In the genomic region with DNA sequence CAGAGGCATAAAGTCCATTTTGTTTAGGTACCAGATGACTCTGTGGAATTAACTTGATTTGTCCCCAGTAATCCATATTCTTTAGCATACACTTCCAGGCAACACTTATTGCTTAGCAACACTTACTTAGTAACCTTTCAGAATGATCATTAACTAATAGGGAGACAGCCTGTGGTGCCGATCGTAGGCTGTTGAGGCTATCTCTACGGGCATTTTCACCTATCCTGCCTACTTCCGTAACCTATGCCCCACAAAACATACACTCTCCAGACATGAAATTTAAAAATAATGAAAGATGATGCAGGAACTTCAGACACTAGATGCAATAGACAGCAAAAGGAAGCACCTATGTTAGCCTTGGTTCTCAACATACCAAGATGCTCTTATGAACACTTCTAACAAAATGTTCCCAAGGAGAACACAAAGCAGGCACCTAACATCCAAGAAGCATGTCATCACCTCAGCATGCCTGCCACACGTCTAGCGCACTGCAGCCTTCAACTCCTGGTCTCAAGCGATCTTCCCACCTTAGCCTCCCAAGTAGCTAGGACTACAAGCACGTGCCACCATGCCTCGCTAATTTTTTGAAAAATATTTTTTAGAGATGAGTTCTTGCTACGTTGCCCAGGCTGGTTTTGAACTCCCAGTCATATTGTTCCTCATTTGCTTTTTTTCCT, we compare ENCODE assay signal across 24 cellular contexts. TPM values are rescaled to one million over a fixed set of nuclear protein-coding genes. Genes with fewer than 3 reads are reported as not detected.
DNase-seq lines count a peak whose midpoint lies in the region; ATAC-seq, FAIRE-seq and TF ChIP-seq lines count a peak whose summit lies in the region.
"Had no signal": no experiment of that assay in that cellular context is flagged by ENCODE, and none has a peak within 500 bp of the region (broad histone marks: within the 10 kb centered on the region; RNA-seq: fewer than 3 reads in every experiment).

No MANE protein-coding gene starts in this region.

- in situ Hi-C loops in HepG2 (cut with HindIII; ENCODE audit: extremely low pct_ligation_motif_present, low pct_unique_long_range_greater_than_20kb): no loop called here

- H3K9me3 Mint-ChIP-seq in progenitor cell of endocrine pancreas (ENCODE audit: low read depth): no peaks in the 10 kb centered on the region
- H3K9me3 Mint-ChIP-seq: CD4-positive, alpha-beta T cell; CD8-positive, alpha-beta T cell had no signal

- POLR2A ChIA-PET in HepG2 (lab: Yijun Ruan, JAX): interaction anchor here (1.9 to 5.7 kb wide), 2 partner anchors 14 to 61 kb away, joined by 5 to 43 read pairs; no protein-coding TSS in a partner anchor

- no TSS peak for BruUV-seq in HepG2 (replicated peaks; lab: Mats Ljungman, UMichigan)

- CTCF ChIA-PET in HepG2 (lab: Yijun Ruan, JAX; ENCODE audit: low intra/inter-chr PET ratio, low total read pairs): no interaction called here

- H3K4me3 ChIP-seq in HepG2 (replicated peaks in 1 of 3; ENCODE audit: insufficient read depth in 1 of 3, low read depth in 2 of 3, low read length in 3 of 3): no peak overlapping the region
- no peak overlapping the region for H3K4me3 ChIP-seq in right lobe of liver
- H3K4me3 ChIP-seq: A549; BLaER1 treated with 17β-estradiol and CSF1 and Interleukin-3, amounts not matched to agents 10 nM and 100 nM; GM12878 had no signal

- no peak overlapping the region for H2AFZ ChIP-seq in HepG2 (ENCODE audit: low read length)

- no peak overlapping the region for H3K4me3 Mint-ChIP-seq in progenitor cell of endocrine pancreas (ENCODE audit: low read depth)
- H3K4me3 Mint-ChIP-seq: B cell; CD4-positive, alpha-beta T cell; CD8-positive, alpha-beta T cell had no signal

- TF ChIP-seq EP300 in HepG2 (IDR thresholded peaks at IDR 0.05; ENCODE audit: low read depth in 2 of 2, low read length in 2 of 2) (no peak), HepG2 (CRISPR knock-in tag; IDR thresholded peaks at IDR 0.05; ENCODE audit: borderline replicate concordance) (no peak)

- TF ChIP-seq POLR2A in HepG2 (IDR thresholded peaks at IDR 0.05; ENCODE audit: insufficient read depth in 1 of 2, low read depth in 2 of 2, low read length in 2 of 2): peak; percentile 34 to 56; a peak in 2 of 4 replicates
- TF ChIP-seq POLR2A in right lobe of liver (IDR thresholded peaks at IDR 0.05): no peak

- intact Hi-C loops in HepG2 (cut with micrococcal nuclease; ENCODE audit: unreplicated experiment) (no loop called here), right lobe of liver (cut with DNase I) (no loop called here)

- peaks cover 100% of the 10 kb centered on the region for H3K79me2 ChIP-seq in HepG2 (ENCODE audit: insufficient read depth, low read length)

- TF ChIP-seq RAD21 in HepG2 (CRISPR knock-in tag; IDR thresholded peaks at IDR 0.05): no peak

- H3K36me3 ChIP-seq in HepG2 (replicated peaks in 1 of 2; ENCODE audit: control insufficient read depth in 1 of 2, insufficient read depth in 2 of 2, low read length in 2 of 2) (peaks cover 26 to 75% of the 10 kb centered on the region in 2 experiments), right lobe of liver (no peaks in the 10 kb centered on the region)
- H3K36me3 ChIP-seq: BLaER1 treated with 17β-estradiol and CSF1 and Interleukin-3, amounts not matched to agents 10 nM and 100 nM had no signal

- no peak for FAIRE-seq in HepG2 (lab: Jason Lieb, UNC)
- FAIRE-seq: A549, D721Med, GM12878, GM12892, GM18507 had no signal

- H3K4me2 ChIP-seq in HepG2 (ENCODE audit: low read depth, low read length): no peak overlapping the region; the same call in 1 of the 2 replicates
- H3K4me2 ChIP-seq: A549; BLaER1 treated with 17β-estradiol and CSF1 and Interleukin-3, amounts not matched to agents 10 nM and 100 nM had no signal

- H3K4me1 ChIP-seq in HepG2 (ENCODE audit: insufficient read depth, low read length) (peaks cover 100% of the 10 kb centered on the region), right lobe of liver (peaks cover 0 to 66% (median 25%) of the 10 kb centered on the region in 4 donors)

- peak overlapping the region; percentile 39 for H3K27ac Mint-ChIP-seq in progenitor cell of endocrine pancreas
- H3K27ac Mint-ChIP-seq: B cell; CD4-positive, alpha-beta T cell; CD8-positive, alpha-beta T cell had no signal

- H3K9me3 ChIP-seq in HepG2 (ENCODE audit: low read length) (no peaks in the 10 kb centered on the region), right lobe of liver (no peaks in the 10 kb centered on the region)
- H3K9me3 ChIP-seq: A549; BLaER1 treated with 17β-estradiol and CSF1 and Interleukin-3, amounts not matched to agents 10 nM and 100 nM; Caco-2 had no signal

- 95% methylated on average over 10 of the region's 10 CpGs for WGBS in HepG2 (ENCODE audit: low lambda C conversion rate)
- 91% methylated on average over 10 of the region's 10 CpGs for WGBS in right lobe of liver (ENCODE audit: insufficient coverage, low coverage, low lambda C conversion rate, missing lambda C conversion rate)

- TF ChIP-seq CTCF in HepG2 (CRISPR knock-in tag; IDR thresholded peaks at IDR 0.05): no peak
- TF ChIP-seq CTCF in right lobe of liver (IDR thresholded peaks at IDR 0.05): no peak
- no peak for TF ChIP-seq CTCF in progenitor cell of endocrine pancreas (IDR thresholded peaks at IDR 0.05; ENCODE audit: unreplicated experiment)

- DNase-seq in HepG2 (ENCODE audit: low spot score) (no peak), right lobe of liver (no peak), progenitor cell of endocrine pancreas (ENCODE audit: low spot score, unreplicated experiment) (no peak), DMS79 treated with DMSO at 0.1 percent for 48 hours (lab: John Stamatoyannopoulos, UW) (no peak), T-helper 1 cell (no peak)
- DNase-seq: AML-193; Caco-2; Calu3; CD4-positive, alpha-beta T cell; CD8-positive, alpha-beta T cell; DND-41; EL; GDM1 had no signal

- peak overlapping the region; percentile 86 for H3K27ac ChIP-seq in HepG2 (ENCODE audit: extremely low read length, insufficient read depth, low read length)
- H3K27ac ChIP-seq in right lobe of liver: peak overlapping the region in 1 of 3 donors; percentile 86
- H3K27ac ChIP-seq: 22Rv1; A549; BLaER1 treated with 17β-estradiol and CSF1 and Interleukin-3, amounts not matched to agents 10 nM and 100 nM; C4-2B had no signal

- H3K27me3 ChIP-seq in HepG2 (ENCODE audit: control insufficient read depth in 1 of 2, insufficient read depth in 2 of 2, low read length in 2 of 2): no peaks in the 10 kb centered on the region
- H3K27me3 ChIP-seq in right lobe of liver: no peaks in the 10 kb centered on the region
- H3K27me3 ChIP-seq: BLaER1 treated with 17β-estradiol and CSF1 and Interleukin-3, amounts not matched to agents 10 nM and 100 nM had no signal

- H4K20me1 ChIP-seq in HepG2 (ENCODE audit: insufficient read depth, low read length): peaks cover 50% of the 10 kb centered on the region
- H4K20me1 ChIP-seq: BLaER1 treated with 17β-estradiol and CSF1 and Interleukin-3, amounts not matched to agents 10 nM and 100 nM had no signal

- ATAC-seq in HepG2: no peak
- no peak for ATAC-seq in right lobe of liver
- ATAC-seq: A549; CD8-positive, alpha-beta T cell; GM12878 had no signal

- H3K27me3 Mint-ChIP-seq in progenitor cell of endocrine pancreas: peaks cover 3% of the 10 kb centered on the region
- H3K27me3 Mint-ChIP-seq: B cell; CD4-positive, alpha-beta T cell had no signal

- no peak overlapping the region for H3K9ac ChIP-seq in HepG2 (ENCODE audit: insufficient read depth, low read depth, low read length)
- H3K9ac ChIP-seq: BLaER1 treated with 17β-estradiol and CSF1 and Interleukin-3, amounts not matched to agents 10 nM and 100 nM had no signal

- H3K36me3 Mint-ChIP-seq in progenitor cell of endocrine pancreas (ENCODE audit: insufficient read depth): no peaks in the 10 kb centered on the region
- H3K36me3 Mint-ChIP-seq: CD8-positive, alpha-beta T cell had no signal

- H3K4me1 Mint-ChIP-seq in progenitor cell of endocrine pancreas (ENCODE audit: low read depth): peaks cover 8% of the 10 kb centered on the region

TF ChIP-seq in HepG2, 621 proteins besides CTCF, POLR2A, EP300 and RAD21 (continues in another document):
- TF ChIP-seq RBM22 (optimal IDR thresholded peaks at IDR 0.05; ENCODE audit: low read length) (peak; percentile 93), MBD4 (IDR thresholded peaks at IDR 0.05; ENCODE audit: borderline replicate concordance, low read length) (peak; percentile 73), ZNF556 (CRISPR knock-in tag; IDR thresholded peaks at IDR 0.05; ENCODE audit: borderline replicate concordance) (no peak), ZNF552 (CRISPR knock-in tag; IDR thresholded peaks at IDR 0.05; ENCODE audit: borderline replicate concordance) (no peak), ARNT2 (CRISPR knock-in tag; IDR thresholded peaks at IDR 0.05; ENCODE audit: low read depth) (0 out of 2 replicates have a peak, but pooled peaks have one; percentile 5), ZNF781 (CRISPR knock-in tag; IDR thresholded peaks at IDR 0.05; ENCODE audit: borderline replicate concordance, not compliant biosample characterization) (no peak)

RNA-seq across cellular contexts. Expression of gene HLF, which starts 34.5 kb away (rescaled TPM):
- total RNA-seq in HepG2 (2016; rRNA removed; fragmentation: Illumina TruSeq; extraction: Trizol): 197 and 202 TPM in 2 replicates
- total RNA-seq in HepG2 (2016; cell fraction: cytosol; rRNA removed; fragmentation: Illumina TruSeq; extraction: Trizol; ENCODE audit: low read depth): 34.5 and 39.5 TPM in 2 replicates
- 175 and 198 TPM in 2 replicates for total RNA-seq in HepG2 (2016; cell fraction: insoluble cytoplasmic fraction; rRNA removed; fragmentation: Illumina TruSeq; extraction: Trizol)
- 156 and 157 TPM in 2 replicates for total RNA-seq in HepG2 (2016; cell fraction: membrane; rRNA removed; fragmentation: Illumina TruSeq; extraction: Trizol)
- 187 and 216 TPM in 2 replicates for total RNA-seq in HepG2 (2016; cell fraction: nucleus; rRNA removed; fragmentation: Illumina TruSeq; extraction: Trizol)
- polyA plus RNA-seq in HepG2 (2011; rRNA removed): 346 and 353 TPM in 2 replicates
- 266 and 275 TPM in 2 replicates for polyA plus RNA-seq in HepG2 (2011; cell fraction: cytosol; rRNA removed)
- 442 and 465 TPM in 2 replicates for polyA plus RNA-seq in HepG2 (2011; cell fraction: nucleus; rRNA removed)
- 217 and 233 TPM in 2 replicates for polyA plus RNA-seq in HepG2 (2012)
- polyA plus RNA-seq in HepG2 (2016; cell fraction: cytosol; fragmentation: Illumina TruSeq; extraction: Trizol; ENCODE audit: low read depth): 21.4 and 26.2 TPM in 2 replicates
- 217 and 237 TPM in 2 replicates for polyA plus RNA-seq in HepG2 (2016; cell fraction: insoluble cytoplasmic fraction; fragmentation: Illumina TruSeq; extraction: Trizol; ENCODE audit: low read depth)
- polyA plus RNA-seq in HepG2 (2016; cell fraction: membrane; fragmentation: Illumina TruSeq; extraction: Trizol; ENCODE audit: low read depth): 106 and 107 TPM in 2 replicates
- polyA plus RNA-seq in HepG2 (2016; cell fraction: nucleus; fragmentation: Illumina TruSeq; extraction: Trizol; ENCODE audit: insufficient read depth, low read depth): 258 and 265 TPM in 2 replicates
- 1.0 and 1,188 TPM in 2 replicates for polyA minus RNA-seq in HepG2 (2011; rRNA and poly(A)+ RNA removed; ENCODE audit: low replicate concordance)
- 240 and 275 TPM in 2 replicates for polyA minus RNA-seq in HepG2 (2011; cell fraction: cytosol; rRNA and poly(A)+ RNA removed)
- 508 and 622 TPM in 2 replicates for polyA minus RNA-seq in HepG2 (2011; cell fraction: nucleus; rRNA and poly(A)+ RNA removed)
- total RNA-seq in right lobe of liver: 10 to 100 TPM; 16.4 to 96.9 (median 42.6) TPM
- total RNA-seq in progenitor cell of endocrine pancreas: 0.41 and 0.62 TPM in 2 replicates
- total RNA-seq: A172, B cell had no signal
- polyA plus RNA-seq: BJ had no signal

Comparison
In these comparisons a context has a peak if more than half of its experiments do, and no peak if none do; other contexts are left out.
1. RNA of gene HLF, which starts 34.5 kb away (total RNA-seq): 34.5 to 216 TPM in HepG2 and 16.4 to 96.9 TPM in right lobe of liver; 0.41 to 0.62 TPM in progenitor cell of endocrine pancreas; every median in the first group is over 10 times any median in the second.